ENCODE assay signal across 8 cellular contexts in the genomic region with DNA sequence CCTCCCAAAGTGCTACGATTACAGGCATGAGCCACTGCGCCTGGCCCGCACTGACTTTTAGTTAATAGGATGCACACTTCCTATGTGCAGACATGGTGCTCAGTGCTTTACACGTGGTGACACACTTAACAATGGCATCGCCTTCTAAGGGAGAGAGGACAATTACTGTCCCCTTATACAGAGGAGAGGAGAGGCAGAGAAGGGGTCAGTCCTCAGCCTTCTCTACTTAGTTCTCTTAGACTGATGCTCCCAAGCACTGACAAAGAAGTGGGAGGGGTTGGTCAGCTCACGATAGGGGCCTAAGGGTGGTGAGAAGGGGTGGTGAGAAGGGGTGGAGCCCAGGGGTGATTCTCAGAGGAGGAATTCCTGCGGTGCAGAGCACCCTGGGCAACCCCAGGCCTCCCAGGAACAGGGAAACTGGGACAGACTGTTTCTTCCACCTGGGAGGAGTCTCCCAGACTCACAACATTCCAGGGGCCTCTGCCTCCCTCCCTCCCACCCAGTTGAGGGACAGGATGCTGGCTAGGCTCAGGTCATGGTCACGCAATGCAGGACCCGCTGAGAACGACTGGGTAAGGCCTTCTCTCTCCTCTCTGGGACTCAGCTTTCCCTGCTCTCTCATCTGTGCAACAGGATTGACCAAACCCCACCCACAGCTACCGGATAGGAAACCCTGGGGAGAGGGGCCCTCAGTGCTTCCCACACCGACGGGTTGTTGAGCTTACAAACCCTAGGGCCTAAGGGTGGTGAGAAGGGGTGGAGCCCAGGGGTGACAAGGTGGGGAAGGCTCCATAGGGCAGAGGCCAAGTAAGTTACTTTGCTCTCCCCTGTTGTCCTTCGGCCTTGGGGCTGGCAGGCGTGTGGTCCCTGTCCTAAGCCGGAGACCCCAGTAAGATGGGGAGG. TPM values are rescaled to one million over a fixed set of nuclear protein-coding genes. Genes with fewer than 3 reads are reported as not detected.
DNase-seq lines count a peak whose midpoint lies in the region; ATAC-seq and TF ChIP-seq lines count a peak whose summit lies in the region.

No MANE protein-coding gene starts in this region.

- H3K36me3 ChIP-seq in CD8-positive, alpha-beta T cell (ENCODE audit: insufficient read depth, low read length): no peaks in the 10 kb centered on the region
- H3K36me3 ChIP-seq in IMR-90 (ENCODE audit: control insufficient read depth, insufficient read depth, low read length) (no peaks in the 10 kb centered on the region), iPS-20b (ENCODE audit: insufficient read depth, low read depth, low read length) (no peaks in the 10 kb centered on the region)

- WGBS in IMR-90 (ENCODE audit: extremely low coverage in 2 of 2, insufficient read length in 1 of 2), 2 experiments: 60% methylated on average over 1 of the region's 16 CpGs; no CpG with 5 or more reads in 1 of the 2 experiments

- H3K79me1 ChIP-seq in IMR-90 (ENCODE audit: low read depth in 1 of 2, low read length in 2 of 2): peaks cover 9 to 62% of the 10 kb centered on the region in 2 experiments

- H3K9ac ChIP-seq in IMR-90 (ENCODE audit: low read depth, low read length) (peak overlapping the region; percentile 54), iPS-20b (ENCODE audit: low read depth, low read length) (peak overlapping the region; percentile 75; the same call in 1 of the 2 replicates)

- dilution Hi-C loops in IMR-90 (cut with HindIII; ENCODE audit: low sequenced_read_pairs, unreplicated experiment): no loop called here

- no peak for DNase-seq in CD8-positive, alpha-beta T cell
- DNase-seq in IMR-90 (peak; percentile 72), NCI-H1694 (lab: John Stamatoyannopoulos, UW) (no peak), DMS153 treated with DMSO at 0.1 percent for 48 hours (lab: John Stamatoyannopoulos, UW; ENCODE audit: unreplicated experiment) (no peak), superior temporal gyrus (ENCODE audit: extremely low spot score) (no peak)
- DNase-seq in activated naive CD4-positive, alpha-beta T cell treated with anti-CD3 and anti-CD28 coated beads, Interleukin-2, amount 10 ng/mL, durations not matched to agents 7 days and 5 days: peak; percentile 45

- H3K27me3 ChIP-seq in CD8-positive, alpha-beta T cell (ENCODE audit: insufficient read depth, low read length): no peaks in the 10 kb centered on the region
- H3K27me3 ChIP-seq in IMR-90 (ENCODE audit: control insufficient read depth, insufficient read depth, low read length) (no peaks in the 10 kb centered on the region), iPS-20b (ENCODE audit: insufficient read depth, low read length) (peaks cover 18% of the 10 kb centered on the region; the same call in 1 of the 2 replicates)

- no peak overlapping the region for H2BK20ac ChIP-seq in IMR-90 (ENCODE audit: low read depth, low read length)

- 0 out of 2 replicates have a peak overlapping the region, but pooled peaks have one; percentile 5 for H2BK120ac ChIP-seq in IMR-90 (ENCODE audit: low read depth, low read length)

- H3K9me3 ChIP-seq in CD8-positive, alpha-beta T cell (ENCODE audit: low read length): no peaks in the 10 kb centered on the region
- no peaks in the 10 kb centered on the region for H3K9me3 ChIP-seq in IMR-90 (ENCODE audit: control insufficient read depth, insufficient read depth, low read length)
- no peaks in the 10 kb centered on the region for H3K9me3 ChIP-seq in iPS-20b (ENCODE audit: insufficient read depth, low read depth, low read length)

- no peaks in the 10 kb centered on the region for H3K9me3 Mint-ChIP-seq in CD8-positive, alpha-beta T cell
- H3K9me3 Mint-ChIP-seq in activated naive CD4-positive, alpha-beta T cell treated with anti-CD3 and anti-CD28 coated beads, Interleukin-2, amount 10 ng/mL, durations not matched to agents 7 days and 5 days: no peaks in the 10 kb centered on the region
- H3K9me3 Mint-ChIP-seq in stimulated activated memory B cell treated with anti-CD40 and anti-IgM and Interleukin-4, amounts not matched to agents 10 μg/mL and 1 μg/mL and 100 μg/mL, for 72 hours: no peaks in the 10 kb centered on the region

- peak overlapping the region in 1 of 2 experiments; percentile 40; a peak in 2 of 4 replicates for H4K8ac ChIP-seq in IMR-90 (ENCODE audit: low read depth in 2 of 2, low read length in 2 of 2)

- H3K27me3 Mint-ChIP-seq in CD8-positive, alpha-beta T cell (ENCODE audit: low read depth): no peaks in the 10 kb centered on the region
- no peaks in the 10 kb centered on the region for H3K27me3 Mint-ChIP-seq in activated naive CD4-positive, alpha-beta T cell treated with anti-CD3 and anti-CD28 coated beads, Interleukin-2, amount 10 ng/mL, durations not matched to agents 7 days and 5 days
- H3K27me3 Mint-ChIP-seq in stimulated activated memory B cell treated with anti-CD40 and anti-IgM and Interleukin-4, amounts not matched to agents 10 μg/mL and 1 μg/mL and 100 μg/mL, for 72 hours: no peaks in the 10 kb centered on the region

- H3K27ac ChIP-seq in CD8-positive, alpha-beta T cell (ENCODE audit: low read depth, low read length): no peak overlapping the region
- H3K27ac ChIP-seq in IMR-90 (ENCODE audit: insufficient read depth, low read length) (peak overlapping the region; percentile 67), iPS-20b (ENCODE audit: low read length) (no peak overlapping the region)

- H3K18ac ChIP-seq in IMR-90 (ENCODE audit: low read depth, low read length): 0 out of 2 replicates have a peak overlapping the region, but pooled peaks have one; percentile 35

- H3K27ac Mint-ChIP-seq in CD8-positive, alpha-beta T cell: peak overlapping the region; percentile 68
- H3K27ac Mint-ChIP-seq in activated naive CD4-positive, alpha-beta T cell treated with anti-CD3 and anti-CD28 coated beads, Interleukin-2, amount 10 ng/mL, durations not matched to agents 7 days and 5 days: peak overlapping the region; percentile 75
- peak overlapping the region; percentile 83 for H3K27ac Mint-ChIP-seq in stimulated activated memory B cell treated with anti-CD40 and anti-IgM and Interleukin-4, amounts not matched to agents 10 μg/mL and 1 μg/mL and 100 μg/mL, for 72 hours

- H2AFZ ChIP-seq in IMR-90 (replicated peaks; ENCODE audit: low read length, poor library complexity): peak overlapping the region; percentile 37

- no TSS peak for BruUV-seq in IMR-90 (replicated peaks; lab: Mats Ljungman, UMichigan)

- no peak overlapping the region; the same call in 1 of the 2 replicates for H4K91ac ChIP-seq in IMR-90 (ENCODE audit: insufficient read depth, low read depth, low read length)

- peak overlapping the region; percentile 54; the same call in 1 of the 3 replicates for H2BK15ac ChIP-seq in IMR-90 (ENCODE audit: low read depth, low read length)

- H3K4me3 Mint-ChIP-seq in CD8-positive, alpha-beta T cell: peak overlapping the region; percentile 79
- H3K4me3 Mint-ChIP-seq in activated naive CD4-positive, alpha-beta T cell treated with anti-CD3 and anti-CD28 coated beads, Interleukin-2, amount 10 ng/mL, durations not matched to agents 7 days and 5 days: peak overlapping the region; percentile 85
- peak overlapping the region; percentile 80 for H3K4me3 Mint-ChIP-seq in stimulated activated memory B cell treated with anti-CD40 and anti-IgM and Interleukin-4, amounts not matched to agents 10 μg/mL and 1 μg/mL and 100 μg/mL, for 72 hours

- intact Hi-C loops in CD8-positive, alpha-beta T cell (cut with DNase I, micrococcal nuclease): no loop called here
- intact Hi-C loops in IMR-90 (cut with micrococcal nuclease): no loop called here

- peaks cover 45% of the 10 kb centered on the region for H3K4me1 Mint-ChIP-seq in CD8-positive, alpha-beta T cell (ENCODE audit: low read depth)
- peaks cover 32% of the 10 kb centered on the region for H3K4me1 Mint-ChIP-seq in activated naive CD4-positive, alpha-beta T cell treated with anti-CD3 and anti-CD28 coated beads, Interleukin-2, amount 10 ng/mL, durations not matched to agents 7 days and 5 days
- peaks cover 53% of the 10 kb centered on the region for H3K4me1 Mint-ChIP-seq in stimulated activated memory B cell treated with anti-CD40 and anti-IgM and Interleukin-4, amounts not matched to agents 10 μg/mL and 1 μg/mL and 100 μg/mL, for 72 hours

- peak overlapping the region; percentile 70 for H3K4ac ChIP-seq in IMR-90 (ENCODE audit: low read depth, low read length)

- peak overlapping the region; percentile 93 for H2AK9ac ChIP-seq in IMR-90 (replicated peaks; ENCODE audit: low read depth, low read length, poor library complexity)

- H3K23ac ChIP-seq in IMR-90 (ENCODE audit: low read depth, low read length): peak overlapping the region; percentile 92

- H2BK5ac ChIP-seq in IMR-90 (ENCODE audit: low read depth, low read length, poor library complexity, severe bottlenecking): peak overlapping the region; percentile 53

- ATAC-seq in CD8-positive, alpha-beta T cell: no peak
- ATAC-seq in IMR-90 (ENCODE audit: low read depth): peak; percentile 21
- ATAC-seq in stimulated activated memory B cell treated with anti-CD40 and anti-IgM and Interleukin-4, amounts not matched to agents 10 μg/mL and 1 μg/mL and 100 μg/mL, for 72 hours: no peak

- H3K9me1 ChIP-seq in IMR-90 (ENCODE audit: insufficient read depth, low read length): peaks cover 41% of the 10 kb centered on the region

- POLR2A ChIA-PET in CD8-positive, alpha-beta T cell (lab: Charles Lee): interaction anchor here (1.0 to 2.6 kb wide), 2 partner anchors 9 to 83 kb away, joined by 3 to 11 read pairs; a partner anchor contains a TSS
- POLR2A ChIA-PET in IMR-90 (lab: Charles Lee; ENCODE audit: unreplicated experiment): interaction anchor here (0.5 kb wide), 1 partner anchor 485 kb away, joined by 3 read pairs; no protein-coding TSS in a partner anchor

- no peak overlapping the region for H3K56ac ChIP-seq in IMR-90 (ENCODE audit: extremely low read depth, insufficient read depth, low read length)

- TF ChIP-seq RAD21 in IMR-90 (IDR thresholded peaks at IDR 0.05; ENCODE audit: low read length): no peak

- H3K4me1 ChIP-seq in CD8-positive, alpha-beta T cell (ENCODE audit: insufficient read depth, low read length): peaks cover 20% of the 10 kb centered on the region
- H3K4me1 ChIP-seq in IMR-90 (ENCODE audit: control insufficient read depth, insufficient read depth, low read length) (peaks cover 21% of the 10 kb centered on the region), iPS-20b (ENCODE audit: insufficient read depth, low read length) (peaks cover 11% of the 10 kb centered on the region; the same call in 1 of the 2 replicates)

- peaks cover 59% of the 10 kb centered on the region for H4K20me1 ChIP-seq in IMR-90 (ENCODE audit: insufficient read depth, low read length)

- peak overlapping the region; percentile 92 for H2AK5ac ChIP-seq in IMR-90 (ENCODE audit: low read depth, low read length)

- H3K4me3 ChIP-seq in CD8-positive, alpha-beta T cell (ENCODE audit: low read depth, low read length): peak overlapping the region; percentile 81
- peak overlapping the region; percentile 51 for H3K4me3 ChIP-seq in IMR-90 (ENCODE audit: insufficient read depth, low read depth, low read length)
- peak overlapping the region; percentile 77 for H3K4me3 ChIP-seq in iPS-20b (ENCODE audit: low read length)

- H3K14ac ChIP-seq in IMR-90 (replicated peaks; ENCODE audit: low read depth, low read length): peak overlapping the region; percentile 90

- in situ Hi-C loops in IMR-90 (cut with MboI; ENCODE audit: low sequenced_read_pairs): no loop called here

- peak overlapping the region; percentile 15; the same call in 1 of the 2 replicates for H4K5ac ChIP-seq in IMR-90 (ENCODE audit: low read depth, low read length)

- TF ChIP-seq POLR2A in IMR-90 (IDR thresholded peaks at IDR 0.05; ENCODE audit: low read depth, low read length): no peak

- H3K4me2 ChIP-seq in IMR-90 (ENCODE audit: low read depth, low read length): peak overlapping the region; percentile 87

- TF ChIP-seq CTCF in CD8-positive, alpha-beta T cell (IDR thresholded peaks at IDR 0.05): no peak
- no peak for TF ChIP-seq CTCF in IMR-90 (conservative IDR thresholded peaks at IDR 0.05; ENCODE audit: low read depth, low read length)

- CTCF ChIA-PET in CD8-positive, alpha-beta T cell (lab: Charles Lee): interaction anchor here (1.0 to 2.8 kb wide), 2 partner anchors 9 to 13 kb away, joined by 3 to 13 read pairs; a partner anchor contains a TSS
- CTCF ChIA-PET in IMR-90 (lab: Yijun Ruan, JAX): interaction anchor here (4.2 kb wide), 1 partner anchor 14 kb away, joined by 20 read pairs; no protein-coding TSS in a partner anchor
- CTCF ChIA-PET in activated naive CD4-positive, alpha-beta T cell treated with anti-CD3 and anti-CD28 coated beads, Interleukin-2, amount 10 ng/mL, durations not matched to agents 7 days and 5 days (lab: Charles Lee): interaction anchor here (1.2 to 3.6 kb wide), 2 partner anchors 10 to 14 kb away, joined by 4 to 16 read pairs; no protein-coding TSS in a partner anchor

- peaks cover 4% of the 10 kb centered on the region for H3K36me3 Mint-ChIP-seq in CD8-positive, alpha-beta T cell
- peaks cover 2% of the 10 kb centered on the region for H3K36me3 Mint-ChIP-seq in activated naive CD4-positive, alpha-beta T cell treated with anti-CD3 and anti-CD28 coated beads, Interleukin-2, amount 10 ng/mL, durations not matched to agents 7 days and 5 days
- peaks cover 11% of the 10 kb centered on the region for H3K36me3 Mint-ChIP-seq in stimulated activated memory B cell treated with anti-CD40 and anti-IgM and Interleukin-4, amounts not matched to agents 10 μg/mL and 1 μg/mL and 100 μg/mL, for 72 hours

RNA-seq across cellular contexts. Expression of a gene that starts 1.6 kb away (rescaled TPM):
- total RNA-seq in CD8-positive, alpha-beta T cell: 1 to 10 TPM; 6.0 to 6.1 TPM
- 15.3 and 17.9 TPM in 2 replicates for total RNA-seq in IMR-90 (2012; rRNA removed)
- polyA plus RNA-seq in IMR-90 (2012; rRNA removed): 40.1 and 40.3 TPM in 2 replicates
- 26.3 and 64.4 TPM in 2 replicates for polyA plus RNA-seq in IMR-90 (2012; cell fraction: cytosol; rRNA removed)
- 39.8 and 124 TPM in 2 replicates for polyA plus RNA-seq in IMR-90 (2012; cell fraction: nucleus; rRNA removed; ENCODE audit: low replicate concordance)

RNA-seq across cellular contexts. Expression of a gene that starts 9.3 kb away (rescaled TPM):
- 10 to 100 TPM; 13.7 to 14.0 TPM for total RNA-seq in CD8-positive, alpha-beta T cell
- total RNA-seq in IMR-90 (2012; rRNA removed): 68.0 and 73.8 TPM in 2 replicates
- 32.3 and 34.5 TPM in 2 replicates for polyA plus RNA-seq in IMR-90 (2012; rRNA removed)
- 23.1 and 27.5 TPM in 2 replicates for polyA plus RNA-seq in IMR-90 (2012; cell fraction: cytosol; rRNA removed)
- polyA plus RNA-seq in IMR-90 (2012; cell fraction: nucleus; rRNA removed; ENCODE audit: low replicate concordance): 20.7 and 41.8 TPM in 2 replicates

RNA-seq across cellular contexts. Expression of a gene that starts 40.1 kb away (rescaled TPM):
- total RNA-seq in CD8-positive, alpha-beta T cell: 1 to 10 TPM; 2.7 to 3.2 TPM
- 1.6 and 1.7 TPM in 2 replicates for total RNA-seq in IMR-90 (2012; rRNA removed)
- 5.4 and 5.8 TPM in 2 replicates for polyA plus RNA-seq in IMR-90 (2012; rRNA removed)
- 2.9 and 6.6 TPM in 2 replicates for polyA plus RNA-seq in IMR-90 (2012; cell fraction: cytosol; rRNA removed)
- polyA plus RNA-seq in IMR-90 (2012; cell fraction: nucleus; rRNA removed; ENCODE audit: low replicate concordance): 2.4 and 3.5 TPM in 2 replicates

Comparison
In these comparisons a context has a peak if more than half of its experiments do, and no peak if none do; other contexts are left out.
1. DNase-seq: peak in IMR-90 (single experiment) and activated naive CD4-positive, alpha-beta T cell treated with anti-CD3 and anti-CD28 coated beads, Interleukin-2, amount 10 ng/mL, durations not matched to agents 7 days and 5 days (single experiment); none in CD8-positive, alpha-beta T cell (0 of 7), NCI-H1694 (single experiment), DMS153 treated with DMSO at 0.1 percent for 48 hours (single experiment) and superior temporal gyrus (single experiment).
2. Peak in every context shown above with its lines, with median percentiles within 50 percentile points of each other: H3K4me3 ChIP-seq, H3K27ac Mint-ChIP-seq and H3K4me3 Mint-ChIP-seq.